1 cellular context compared by ENCODE assay signal in genomic region chr7:130907439-130907838, GRCh38.
TF ChIP-seq lines count a peak whose summit lies in the region.

No MANE protein-coding gene starts in this region.

TF ChIP-seq in IMR-90, 13 proteins besides CTCF, POLR2A, EP300 and RAD21 (continued from another document):
- no peak for TF ChIP-seq USF2 (IDR thresholded peaks at IDR 0.05; ENCODE audit: low read depth, low read length)
